ENCODE assay signal across 8 cellular contexts in genomic region chr3:48086736-48087470, GRCh38.
DNase-seq lines count a peak whose midpoint lies in the region; ATAC-seq, FAIRE-seq and TF ChIP-seq lines count a peak whose summit lies in the region.

No MANE protein-coding gene starts in this region.

- H3K9me3 ChIP-seq in heart left ventricle (no peaks in the 10 kb centered on the region), kidney (ENCODE audit: control insufficient read depth in 1 of 2, low read length in 2 of 2) (no peaks in the 10 kb centered on the region)

- no peak for TF ChIP-seq POLR2A in heart left ventricle (IDR thresholded peaks at IDR 0.05)

- peaks cover 0 to 63% (median 47%) of the 10 kb centered on the region in 12 donors for H3K4me1 ChIP-seq in heart left ventricle
- peaks cover 6 to 8% of the 10 kb centered on the region in 2 donors for H3K4me1 ChIP-seq in kidney (ENCODE audit: control insufficient read depth in 1 of 2, insufficient read depth in 1 of 2, low read depth in 1 of 2, low read length in 2 of 2)

- H3K27ac ChIP-seq in heart left ventricle (peak overlapping the region in 11 of 12 donors; percentile 66 to 100 (median 98)), kidney (ENCODE audit: low read depth in 2 of 2, low read length in 2 of 2) (peak overlapping the region; percentile 92 to 96), temporal lobe (ENCODE audit: low read depth, low read length) (peak overlapping the region; percentile 85)

- peaks cover 20% of the 10 kb centered on the region for H3K36me3 Mint-ChIP-seq in activated naive CD8-positive, alpha-beta T cell treated with anti-CD3 and anti-CD28 coated beads, Interleukin-2, amount 50 U/mL, for 24 hours (ENCODE audit: low read depth)

- no peak for FAIRE-seq in kidney (lab: Jason Lieb, UNC)

- H3K4me3 ChIP-seq in heart left ventricle (peak overlapping the region in 10 of 12 donors; percentile 6 to 100 (median 96)), kidney (ENCODE audit: low read length in 2 of 2) (peak overlapping the region; percentile 84)

- H3K36me3 ChIP-seq in heart left ventricle (peaks cover 0 to 22% (median 0%) of the 10 kb centered on the region in 9 donors), kidney (ENCODE audit: control insufficient read depth in 1 of 2, insufficient read depth in 2 of 2, low read length in 2 of 2) (no peaks in the 10 kb centered on the region)

- H3K9me3 Mint-ChIP-seq in activated naive CD8-positive, alpha-beta T cell treated with anti-CD3 and anti-CD28 coated beads, Interleukin-2, amount 50 U/mL, for 24 hours, result no peaks in the 10 kb centered on the region

- H3K4me3 Mint-ChIP-seq in activated naive CD8-positive, alpha-beta T cell treated with anti-CD3 and anti-CD28 coated beads, Interleukin-2, amount 50 U/mL, for 24 hours, result peak overlapping the region; percentile 90

- peak overlapping the region in 1 of 2 donors; percentile 83 for H3K9ac ChIP-seq in kidney (ENCODE audit: low read length in 2 of 2)

- intact Hi-C loops in heart left ventricle (cut with DNase I) (loop anchor here in 8 of 10 donors (5.0 to 10.0 kb wide), 7 partner anchors 45 to 95 kb away; partner anchors contain the start of gene MAP4 (in 2 of the 8)), Right ventricle myocardium superior (cut with DNase I) (no loop called here), kidney (cut with DNase I) (no loop called here)

- H3K27me3 Mint-ChIP-seq in activated naive CD8-positive, alpha-beta T cell treated with anti-CD3 and anti-CD28 coated beads, Interleukin-2, amount 50 U/mL, for 24 hours, result no peaks in the 10 kb centered on the region

- H3K27ac Mint-ChIP-seq in activated naive CD8-positive, alpha-beta T cell treated with anti-CD3 and anti-CD28 coated beads, Interleukin-2, amount 50 U/mL, for 24 hours, result peak overlapping the region; percentile 74

- H3K4me1 Mint-ChIP-seq in activated naive CD8-positive, alpha-beta T cell treated with anti-CD3 and anti-CD28 coated beads, Interleukin-2, amount 50 U/mL, for 24 hours, result peaks cover 35% of the 10 kb centered on the region

- 26 to 31% (median 27%) methylated on average over 2 of the region's 2 CpGs for WGBS in heart left ventricle, 4 donors

- H3K27me3 ChIP-seq in heart left ventricle, result no peaks in the 10 kb centered on the region

- DNase-seq in heart left ventricle (no peak), Right ventricle myocardium superior (no peak), kidney (no peak), LoVo (ENCODE audit: low spot score) (no peak), DMS79 treated with DMSO at 0.1 percent for 48 hours (lab: John Stamatoyannopoulos, UW) (no peak)
- no peak for DNase-seq in activated naive CD8-positive, alpha-beta T cell treated with anti-CD3 and anti-CD28 coated beads, Interleukin-2, amount 50 U/mL, for 24 hours

- ATAC-seq in heart left ventricle, result peak in 1 of 4 donors; percentile 59
- no peak for ATAC-seq in Right ventricle myocardium superior (ENCODE audit: poor library complexity)
- no peak for ATAC-seq in activated naive CD8-positive, alpha-beta T cell treated with anti-CD3 and anti-CD28 coated beads, Interleukin-2, amount 50 U/mL, for 24 hours
- ATAC-seq in HG02885 (IDR thresholded peaks at IDR 0.05; ENCODE audit: poor library complexity, unreplicated experiment), result no peak

- TF ChIP-seq CTCF in heart left ventricle (IDR thresholded peaks at IDR 0.05) (no peak), kidney (IDR thresholded peaks at IDR 0.05; ENCODE audit: borderline replicate concordance, extremely low read depth, insufficient read depth) (no peak)

Comparison
In these comparisons a context has a peak if more than half of its experiments do, and no peak if none do; other contexts are left out.
1. intact Hi-C loops: an anchor here in heart left ventricle (5.0 to 10.0 kb wide); none called in Right ventricle myocardium superior and kidney.